1 cellular context compared by ENCODE assay signal in the genomic region with DNA sequence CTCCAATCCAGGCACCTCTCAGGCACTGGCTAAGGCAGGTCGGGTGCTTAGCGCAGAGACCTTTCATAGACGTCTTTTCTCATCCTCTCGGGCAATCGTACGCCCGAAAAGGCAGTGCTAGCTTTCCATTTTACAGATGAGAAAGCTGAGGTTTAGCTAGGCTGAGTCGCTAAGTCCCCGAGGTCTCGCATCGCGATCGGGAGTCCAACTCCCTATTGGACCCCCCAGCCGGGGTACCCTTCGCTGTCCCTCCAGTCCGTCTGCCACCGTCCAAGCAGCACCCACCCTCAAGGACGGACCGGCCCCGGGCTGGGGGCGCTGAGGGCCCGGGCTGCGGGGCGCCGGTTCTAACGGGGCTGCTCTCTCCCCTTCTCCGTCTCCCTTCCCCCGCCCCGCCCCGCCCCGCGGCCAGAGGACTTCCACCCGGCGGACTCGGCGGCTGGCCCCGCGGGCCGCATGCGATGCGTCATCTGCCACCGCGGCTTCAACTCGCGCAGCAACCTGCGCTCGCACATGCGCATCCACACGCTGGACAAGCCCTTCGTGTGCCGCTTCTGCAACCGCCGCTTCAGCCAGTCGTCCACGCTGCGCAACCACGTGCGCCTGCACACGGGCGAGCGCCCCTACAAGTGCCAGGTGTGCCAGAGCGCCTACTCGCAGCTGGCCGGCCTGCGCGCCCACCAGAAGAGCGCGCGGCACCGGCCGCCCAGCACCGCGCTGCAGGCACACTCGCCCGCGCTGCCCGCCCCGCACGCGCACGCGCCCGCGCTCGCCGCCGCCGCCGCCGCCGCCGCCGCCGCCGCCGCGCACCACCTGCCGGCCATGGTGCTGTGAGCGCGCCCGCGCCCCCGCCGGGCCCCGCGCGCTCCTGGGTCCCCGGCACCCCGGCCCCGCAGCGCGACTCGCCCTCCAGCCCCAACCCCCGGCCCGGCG.
TF ChIP-seq lines count a peak whose summit lies in the region.

No MANE protein-coding gene starts in this region.

TF ChIP-seq in HepG2, 621 proteins besides CTCF, POLR2A, EP300 and RAD21 (continued from another document and continues in another):
- TF ChIP-seq, protein P1, sequence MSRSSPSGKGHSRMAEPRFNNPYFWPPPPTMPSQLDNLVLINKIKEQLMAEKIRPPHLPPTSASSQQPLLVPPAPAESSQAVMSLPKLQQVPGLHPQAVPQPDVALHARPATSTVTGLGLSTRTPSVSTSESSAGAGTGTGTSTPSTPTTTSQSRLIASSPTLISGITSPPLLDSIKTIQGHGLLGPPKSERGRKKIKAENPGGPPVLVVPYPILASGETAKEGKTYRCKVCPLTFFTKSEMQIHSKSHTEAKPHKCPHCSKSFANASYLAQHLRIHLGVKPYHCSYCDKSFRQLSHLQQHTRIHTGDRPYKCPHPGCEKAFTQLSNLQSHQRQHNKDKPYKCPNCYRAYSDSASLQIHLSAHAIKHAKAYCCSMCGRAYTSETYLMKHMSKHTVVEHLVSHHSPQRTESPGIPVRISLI (CRISPR knock-in tag; IDR thresholded peaks at IDR 0.05; ENCODE audit: borderline replicate concordance), result no peak
- TF ChIP-seq TSC22D2 (CRISPR knock-in tag; IDR thresholded peaks at IDR 0.05; ENCODE audit: borderline replicate concordance) (peak; percentile 86; the same call in 1 of the 2 replicates), MAF1 (CRISPR knock-in tag; IDR thresholded peaks at IDR 0.05; ENCODE audit: borderline replicate concordance) (peak; percentile 75; the same call in 1 of the 2 replicates), ZNF263 (CRISPR knock-in tag; IDR thresholded peaks at IDR 0.05) (peak; percentile 71; the same call in 1 of the 2 replicates), ZNF619 (CRISPR knock-in tag; IDR thresholded peaks at IDR 0.05) (no peak), PLRG1 (conservative IDR thresholded peaks at IDR 0.05) (no peak), ZNF281 (CRISPR knock-in tag; IDR thresholded peaks at IDR 0.05; ENCODE audit: borderline replicate concordance) (peak; percentile 53), TRIM24 (CRISPR knock-in tag; IDR thresholded peaks at IDR 0.05) (no peak), SIN3A (IDR thresholded peaks at IDR 0.05; ENCODE audit: borderline replicate concordance, low read depth, low read length) (no peak), ZNF879 (CRISPR knock-in tag; IDR thresholded peaks at IDR 0.05) (peak; percentile 74; the same call in 1 of the 2 replicates), PTBP1 (IDR thresholded peaks at IDR 0.05; ENCODE audit: low read depth, low read length, poor library complexity, severe bottlenecking) (no peak), ATM (IDR thresholded peaks at IDR 0.05; ENCODE audit: borderline replicate concordance) (no peak), HOXA7 (CRISPR knock-in tag; IDR thresholded peaks at IDR 0.05) (no peak), TEAD2 (CRISPR knock-in tag; IDR thresholded peaks at IDR 0.05) (no peak; the same call in 1 of the 2 replicates), GATAD1 (CRISPR knock-in tag; IDR thresholded peaks at IDR 0.05) (peak; percentile 65), ZNF234 (CRISPR knock-in tag; conservative IDR thresholded peaks at IDR 0.05) (0 out of 2 replicates have a peak, but pooled peaks have one; percentile 41), ZNF138 (CRISPR knock-in tag; IDR thresholded peaks at IDR 0.05; ENCODE audit: low read depth) (peak; percentile 86; the same call in 1 of the 2 replicates), ZNF766 (CRISPR knock-in tag; IDR thresholded peaks at IDR 0.05; ENCODE audit: borderline replicate concordance) (peak; percentile 83), FOXJ3 (CRISPR knock-in tag; IDR thresholded peaks at IDR 0.05; ENCODE audit: borderline replicate concordance) (no peak; the same call in 1 of the 2 replicates), HOXA5 (CRISPR knock-in tag; IDR thresholded peaks at IDR 0.05) (peak; percentile 83), MED1 (CRISPR knock-in tag; IDR thresholded peaks at IDR 0.05) (peak; percentile 57; the same call in 1 of the 2 replicates), ZNF34 (CRISPR knock-in tag; IDR thresholded peaks at IDR 0.05; ENCODE audit: borderline replicate concordance) (no peak), ZNF788 (CRISPR knock-in tag; IDR thresholded peaks at IDR 0.05; ENCODE audit: borderline replicate concordance) (peak; percentile 81), ISX (CRISPR knock-in tag; conservative IDR thresholded peaks at IDR 0.05) (peak; percentile 86; the same call in 1 of the 2 replicates), ZNF205 (CRISPR knock-in tag; IDR thresholded peaks at IDR 0.05) (0 out of 2 replicates have a peak, but pooled peaks have one; percentile 61), NFE2 (CRISPR knock-in tag; IDR thresholded peaks at IDR 0.05) (no peak), RBM39 (IDR thresholded peaks at IDR 0.05; ENCODE audit: low read depth, low read length, poor library complexity, severe bottlenecking) (peak; percentile 48), BCL6 (CRISPR knock-in tag; IDR thresholded peaks at IDR 0.05) (peak; percentile 48; the same call in 1 of the 2 replicates), PREB (CRISPR knock-in tag; IDR thresholded peaks at IDR 0.05) (no peak), ZNF326 (CRISPR knock-in tag; IDR thresholded peaks at IDR 0.05; ENCODE audit: borderline replicate concordance) (no peak), PHF8 (CRISPR knock-in tag; IDR thresholded peaks at IDR 0.05) (peak; percentile 78), ZBTB49 (CRISPR knock-in tag; IDR thresholded peaks at IDR 0.05; ENCODE audit: borderline replicate concordance) (no peak), ZKSCAN5 (CRISPR knock-in tag; IDR thresholded peaks at IDR 0.05) (no peak), NKX3-1 (CRISPR knock-in tag; IDR thresholded peaks at IDR 0.05) (peak; percentile 95), NFE2L2 (IDR thresholded peaks at IDR 0.05; ENCODE audit: low read length) (no peak), SIX4 (CRISPR knock-in tag; IDR thresholded peaks at IDR 0.05) (no peak)
- TF ChIP-seq, protein P2, sequence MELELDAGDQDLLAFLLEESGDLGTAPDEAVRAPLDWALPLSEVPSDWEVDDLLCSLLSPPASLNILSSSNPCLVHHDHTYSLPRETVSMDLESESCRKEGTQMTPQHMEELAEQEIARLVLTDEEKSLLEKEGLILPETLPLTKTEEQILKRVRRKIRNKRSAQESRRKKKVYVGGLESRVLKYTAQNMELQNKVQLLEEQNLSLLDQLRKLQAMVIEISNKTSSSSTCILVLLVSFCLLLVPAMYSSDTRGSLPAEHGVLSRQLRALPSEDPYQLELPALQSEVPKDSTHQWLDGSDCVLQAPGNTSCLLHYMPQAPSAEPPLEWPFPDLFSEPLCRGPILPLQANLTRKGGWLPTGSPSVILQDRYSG (CRISPR knock-in tag; IDR thresholded peaks at IDR 0.05), result peak; percentile 94; the same call in 1 of the 2 replicates
- TF ChIP-seq, protein P3, sequence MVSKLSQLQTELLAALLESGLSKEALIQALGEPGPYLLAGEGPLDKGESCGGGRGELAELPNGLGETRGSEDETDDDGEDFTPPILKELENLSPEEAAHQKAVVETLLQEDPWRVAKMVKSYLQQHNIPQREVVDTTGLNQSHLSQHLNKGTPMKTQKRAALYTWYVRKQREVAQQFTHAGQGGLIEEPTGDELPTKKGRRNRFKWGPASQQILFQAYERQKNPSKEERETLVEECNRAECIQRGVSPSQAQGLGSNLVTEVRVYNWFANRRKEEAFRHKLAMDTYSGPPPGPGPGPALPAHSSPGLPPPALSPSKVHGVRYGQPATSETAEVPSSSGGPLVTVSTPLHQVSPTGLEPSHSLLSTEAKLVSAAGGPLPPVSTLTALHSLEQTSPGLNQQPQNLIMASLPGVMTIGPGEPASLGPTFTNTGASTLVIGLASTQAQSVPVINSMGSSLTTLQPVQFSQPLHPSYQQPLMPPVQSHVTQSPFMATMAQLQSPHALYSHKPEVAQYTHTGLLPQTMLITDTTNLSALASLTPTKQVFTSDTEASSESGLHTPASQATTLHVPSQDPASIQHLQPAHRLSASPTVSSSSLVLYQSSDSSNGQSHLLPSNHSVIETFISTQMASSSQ (IDR thresholded peaks at IDR 0.05; ENCODE audit: low read depth), result no peak
- TF ChIP-seq, protein P3 (CRISPR knock-in tag; IDR thresholded peaks at IDR 0.05; ENCODE audit: borderline replicate concordance), result peak; percentile 58; the same call in 1 of the 2 replicates
- TF ChIP-seq, protein P4, sequence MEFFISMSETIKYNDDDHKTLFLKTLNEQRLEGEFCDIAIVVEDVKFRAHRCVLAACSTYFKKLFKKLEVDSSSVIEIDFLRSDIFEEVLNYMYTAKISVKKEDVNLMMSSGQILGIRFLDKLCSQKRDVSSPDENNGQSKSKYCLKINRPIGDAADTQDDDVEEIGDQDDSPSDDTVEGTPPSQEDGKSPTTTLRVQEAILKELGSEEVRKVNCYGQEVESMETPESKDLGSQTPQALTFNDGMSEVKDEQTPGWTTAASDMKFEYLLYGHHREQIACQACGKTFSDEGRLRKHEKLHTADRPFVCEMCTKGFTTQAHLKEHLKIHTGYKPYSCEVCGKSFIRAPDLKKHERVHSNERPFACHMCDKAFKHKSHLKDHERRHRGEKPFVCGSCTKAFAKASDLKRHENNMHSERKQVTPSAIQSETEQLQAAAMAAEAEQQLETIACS (CRISPR knock-in tag; IDR thresholded peaks at IDR 0.05), result peak; percentile 93
